Comparison of ENCODE assay signal across 8 cellular contexts in genomic region chr15:75844629-75845390, GRCh38. TPM values are rescaled to one million over a fixed set of nuclear protein-coding genes. Genes with fewer than 3 reads are reported as not detected.
A peak's percentile ranks its signal among the peaks of the same experiment; 100 is the strongest.
DNase-seq lines count a peak whose midpoint lies in the region; FAIRE-seq and TF ChIP-seq lines count a peak whose summit lies in the region.

No MANE protein-coding gene starts in this region.

- H3K4me1 ChIP-seq in Caco-2 (peaks cover 12% of the 10 kb centered on the region; the same call in 1 of the 2 replicates), ectodermal cell (ENCODE audit: control insufficient read depth, insufficient read depth, low read length) (peaks cover 18% of the 10 kb centered on the region), neural progenitor cell (peaks cover 25% of the 10 kb centered on the region)

- H3K27ac ChIP-seq in ectodermal cell (ENCODE audit: insufficient read depth, low read depth, low read length, poor library complexity, severe bottlenecking), result no peak overlapping the region
- H3K27ac ChIP-seq in neural progenitor cell, result no peak overlapping the region

- no peaks in the 10 kb centered on the region for H3K27me3 ChIP-seq in Caco-2 (replicated peaks; ENCODE audit: control insufficient read depth, insufficient read depth, low read length)
- peaks cover 16% of the 10 kb centered on the region for H3K27me3 ChIP-seq in ectodermal cell (ENCODE audit: control insufficient read depth, insufficient read depth, low read length, poor library complexity, severe bottlenecking)
- peaks cover 31% of the 10 kb centered on the region for H3K27me3 ChIP-seq in neural progenitor cell

- BruUV-seq in Caco-2 (replicated peaks; lab: Mats Ljungman, UMichigan), result TSS peak; percentile 49

- H3K9me3 Mint-ChIP-seq in Caco-2 (ENCODE audit: unreplicated experiment) (no peaks in the 10 kb centered on the region), neural progenitor cell (no peaks in the 10 kb centered on the region)

- TF ChIP-seq POLR2A in H54 (IDR thresholded peaks at IDR 0.05; ENCODE audit: low read depth, low read length), result no peak

- H3K9me3 ChIP-seq in Caco-2 (no peaks in the 10 kb centered on the region), ectodermal cell (ENCODE audit: control insufficient read depth, low read length) (no peaks in the 10 kb centered on the region), neural progenitor cell (ENCODE audit: low read depth) (no peaks in the 10 kb centered on the region)

- POLR2A ChIA-PET in Caco-2 (lab: Charles Lee), result no interaction called here

- TF ChIP-seq CTCF in Caco-2 (IDR thresholded peaks at IDR 0.05; ENCODE audit: insufficient read depth in 1 of 2, low read depth in 1 of 2, low read length in 1 of 2, severe bottlenecking in 1 of 2, unreplicated experiment in 1 of 2), result no peak
- TF ChIP-seq CTCF in neural progenitor cell (IDR thresholded peaks at IDR 0.05), result no peak

- H3K27ac Mint-ChIP-seq in Caco-2 (ENCODE audit: unreplicated experiment) (peak overlapping the region; percentile 75), neural progenitor cell (peak overlapping the region; percentile 76)

- FAIRE-seq in H54 (lab: Jason Lieb, UNC), result no peak

- WGBS in ectodermal cell, 2 experiments, result 49 to 51% methylated on average over 14 of the region's 14 CpGs

- peaks cover 37% of the 10 kb centered on the region for H3F3A ChIP-seq in neural progenitor cell (ENCODE audit: low read depth)

- H3K4me3 ChIP-seq in Caco-2 (ENCODE audit: low read depth, low read length) (peak overlapping the region; percentile 97), ectodermal cell (ENCODE audit: insufficient read depth, low read depth, low read length) (peak overlapping the region; percentile 92), neural progenitor cell (peak overlapping the region; percentile 72)

- H3K4me1 Mint-ChIP-seq in Caco-2 (ENCODE audit: low read depth, unreplicated experiment), result peaks cover 29% of the 10 kb centered on the region
- H3K4me1 Mint-ChIP-seq in neural progenitor cell, result peaks cover 30% of the 10 kb centered on the region

- H3K79me2 ChIP-seq in neural progenitor cell (ENCODE audit: low read depth), result peaks cover 57% of the 10 kb centered on the region

- intact Hi-C loops in Caco-2 (cut with micrococcal nuclease; ENCODE audit: unreplicated experiment), result loop anchor here (5.0 kb wide), 2 partner anchors 42 to 57 kb away; partner anchors contain the start of gene FBXO22

- peak overlapping the region; percentile 98 for H3K4me2 ChIP-seq in neural progenitor cell

- H3K36me3 ChIP-seq in Caco-2 (ENCODE audit: control insufficient read depth, insufficient read depth, low read length) (no peaks in the 10 kb centered on the region), ectodermal cell (ENCODE audit: control insufficient read depth, insufficient read depth, low read length) (no peaks in the 10 kb centered on the region), neural progenitor cell (no peaks in the 10 kb centered on the region)

- H4K20me1 ChIP-seq in neural progenitor cell (ENCODE audit: low read depth), result peaks cover 52% of the 10 kb centered on the region

- CTCF ChIA-PET in Caco-2 (lab: Charles Lee), result no interaction called here

- no peak overlapping the region for H3K9ac ChIP-seq in neural progenitor cell

- H3K27me3 Mint-ChIP-seq in Caco-2 (ENCODE audit: insufficient read depth, unreplicated experiment) (no peaks in the 10 kb centered on the region), neural progenitor cell (ENCODE audit: insufficient read depth, low read depth) (peaks cover 14% of the 10 kb centered on the region)

- H3K4me3 Mint-ChIP-seq in Caco-2 (ENCODE audit: unreplicated experiment) (peak overlapping the region; percentile 92), neural progenitor cell (peak overlapping the region; percentile 94)

- peak overlapping the region; percentile 81 for H2AFZ ChIP-seq in neural progenitor cell (replicated peaks)

- DNase-seq in Caco-2, result no peak
- peak; percentile 44 for DNase-seq in OCI-M1 (lab: John Stamatoyannopoulos, UW)
- DNase-seq in neural progenitor cell (ENCODE audit: low spot score), result no peak
- DNase-seq in putamen (ENCODE audit: low spot score), result no peak
- no peak for DNase-seq in H54 (ENCODE audit: insufficient read length, low spot score)
- no peak for DNase-seq in NCI-H226
- no peak for DNase-seq in NCI-H2227 (lab: John Stamatoyannopoulos, UW; ENCODE audit: unreplicated experiment)

- H3K36me3 Mint-ChIP-seq in Caco-2 (ENCODE audit: insufficient read depth, unreplicated experiment) (peaks cover 25% of the 10 kb centered on the region), neural progenitor cell (peaks cover 14% of the 10 kb centered on the region)

RNA-seq across cellular contexts. Expression of gene UBE2Q2, which starts 1.6 kb away (rescaled TPM):
- total RNA-seq in Caco-2 (2022), result 40.5 and 41.9 TPM in 2 replicates
- polyA plus RNA-seq in ectodermal cell (2013, experiment 1 of 4), result 18.5 TPM
- polyA plus RNA-seq in ectodermal cell (2013, experiment 2 of 4), result 21.4 TPM
- polyA plus RNA-seq in ectodermal cell (2013, experiment 3 of 4), result 21.5 TPM
- polyA plus RNA-seq in ectodermal cell (2013, experiment 4 of 4), result 21.7 TPM
- total RNA-seq in neural progenitor cell (ENCODE audit: low replicate concordance), result 21.8 and 25.8 TPM in 2 replicates

RNA-seq across cellular contexts. Expression of gene FBXO22, which starts 58.9 kb away (rescaled TPM):
- total RNA-seq in Caco-2 (2022) (43.9 and 47.7 TPM in 2 replicates), neural progenitor cell (ENCODE audit: low replicate concordance) (58.4 and 70.9 TPM in 2 replicates)
- 51.3 TPM for polyA plus RNA-seq in ectodermal cell (2013, experiment 1 of 4)
- polyA plus RNA-seq in ectodermal cell (2013, experiment 2 of 4), result 48.1 TPM
- polyA plus RNA-seq in ectodermal cell (2013, experiment 3 of 4), result 40.0 TPM
- polyA plus RNA-seq in ectodermal cell (2013, experiment 4 of 4), result 45.1 TPM
